Comparison of ENCODE assay signal across 13 cellular contexts in genomic region chr17:8392274-8392673, GRCh38. TPM values are rescaled to one million over a fixed set of nuclear protein-coding genes. Genes with fewer than 3 reads are reported as not detected.
"Had no signal": no experiment of that assay in that cellular context is flagged by ENCODE, and none has a peak within 500 bp of the region (broad histone marks: within the 10 kb centered on the region; RNA-seq: fewer than 3 reads in every experiment).

No MANE protein-coding gene starts in this region.

- H3K27me3 ChIP-seq: testis, uterus had no signal

- H3K9me3 ChIP-seq: testis, uterus had no signal

- H3K36me3 ChIP-seq: uterus had no signal

- H3K4me3 ChIP-seq: uterus had no signal

- DNase-seq: activated CD4-positive, CD25-positive, alpha-beta regulatory T cell; activated effector memory CD4-positive, alpha-beta T cell treated with Interleukin-2 at 50 U/mL for 16 hours; amygdala; effector memory CD4-positive, alpha-beta T cell; head of caudate nucleus; stimulated activated CD4-positive, alpha-beta T cell treated with anti-CD3 and anti-CD28 coated beads, Interleukin-4, amount 100 ng/mL, for 1 hour; T-helper 17 cell; testis; uterus had no signal

- H3K4me1 ChIP-seq: testis, uterus had no signal

- H3K27ac ChIP-seq: testis, uterus had no signal

- ATAC-seq: left lobe of liver, T-helper 17 cell had no signal

RNA-seq across cellular contexts. Expression of gene RNF222, which starts 5.4 kb away (rescaled TPM):
- total RNA-seq: left lobe of liver, osteocyte, pulmonary artery endothelial cell, uterus had no signal

RNA-seq across cellular contexts. Expression of gene ODF4, which starts 52.6 kb away (rescaled TPM):
- total RNA-seq: epithelial cell of proximal tubule, left lobe of liver, osteocyte, pulmonary artery endothelial cell, T-helper 17 cell, uterus had no signal
